ENCODE assay signal across 19 cellular contexts in genomic region chr9:137959641-137960411, GRCh38.
DNase-seq lines count a peak whose midpoint lies in the region; ATAC-seq and TF ChIP-seq lines count a peak whose summit lies in the region.
"Had no signal": no experiment of that assay in that cellular context is flagged by ENCODE, and none has a peak within 500 bp of the region (broad histone marks: within the 10 kb centered on the region; RNA-seq: fewer than 3 reads in every experiment).

No MANE protein-coding gene starts in this region.

- H3K4me1 Mint-ChIP-seq in neural progenitor cell = no peaks in the 10 kb centered on the region
- H3K4me1 Mint-ChIP-seq: CD8-positive, alpha-beta memory T cell had no signal

- H3K27ac ChIP-seq in RWPE2 (ENCODE audit: poor library complexity, severe bottlenecking) = no peak overlapping the region
- no peak overlapping the region for H3K27ac ChIP-seq in sigmoid colon
- no peak overlapping the region for H3K27ac ChIP-seq in neural progenitor cell
- H3K27ac ChIP-seq: BLaER1 had no signal

- H4K20me1 ChIP-seq in neural progenitor cell (ENCODE audit: low read depth) = no peaks in the 10 kb centered on the region
- H4K20me1 ChIP-seq: BLaER1 had no signal

- H3K4me1 ChIP-seq in RWPE2 (ENCODE audit: insufficient read depth, poor library complexity, severe bottlenecking) = no peaks in the 10 kb centered on the region
- H3K4me1 ChIP-seq in sigmoid colon = no peaks in the 10 kb centered on the region
- no peaks in the 10 kb centered on the region for H3K4me1 ChIP-seq in neural progenitor cell
- H3K4me1 ChIP-seq: BLaER1 had no signal

- no peaks in the 10 kb centered on the region for H3K79me2 ChIP-seq in neural progenitor cell (ENCODE audit: low read depth)

- H3K9me3 Mint-ChIP-seq in neural progenitor cell = peaks cover 13% of the 10 kb centered on the region
- H3K9me3 Mint-ChIP-seq: CD8-positive, alpha-beta memory T cell had no signal

- no peaks in the 10 kb centered on the region for H3K36me3 Mint-ChIP-seq in neural progenitor cell
- H3K36me3 Mint-ChIP-seq: CD8-positive, alpha-beta memory T cell; IgD-negative memory B cell had no signal

- DNase-seq in SKM-1 treated with dmso at 0.1 percent for 144 hours (lab: John Stamatoyannopoulos, UW; ENCODE audit: unreplicated experiment) = peak; percentile 13
- no peak for DNase-seq in SKM-1 (lab: John Stamatoyannopoulos, UW; ENCODE audit: unreplicated experiment)
- peak; percentile 67 for DNase-seq in RWPE2 (ENCODE audit: low spot score)
- peak; percentile 79 for DNase-seq in iPS-NIHi11 (ENCODE audit: low spot score)
- peak; percentile 58 for DNase-seq in sigmoid colon
- DNase-seq in neural progenitor cell (ENCODE audit: low spot score) = no peak
- no peak for DNase-seq in SIG-M5 (lab: John Stamatoyannopoulos, UW)
- DNase-seq in GM10266 (ENCODE audit: extremely low spot score) = no peak
- DNase-seq: 8988T; CD8-positive, alpha-beta memory T cell; DMS153; HCEC 1CT; NCI-H1417; NCI-H2029; NCI-H2171 treated with DMSO at 0.1 percent for 48 hours; NCI-H510A had no signal

- H3K9ac ChIP-seq in neural progenitor cell = no peak overlapping the region
- H3K9ac ChIP-seq: BLaER1 had no signal

- H3K4me3 Mint-ChIP-seq in neural progenitor cell = no peak overlapping the region
- H3K4me3 Mint-ChIP-seq: CD8-positive, alpha-beta memory T cell; IgD-negative memory B cell had no signal

- H3K4me3 ChIP-seq in RWPE2 (ENCODE audit: severe bottlenecking) (no peak overlapping the region), sigmoid colon (no peak overlapping the region), neural progenitor cell (no peak overlapping the region)
- H3K4me3 ChIP-seq: BLaER1, GM12878 had no signal

- WGBS in sigmoid colon, 2 donors = 86 to 90% methylated on average over 36 of the region's 36 CpGs

- intact Hi-C loops in sigmoid colon (cut with DNase I) = no loop called here

- TF ChIP-seq CTCF in RWPE2 (IDR thresholded peaks at IDR 0.05; ENCODE audit: poor library complexity, severe bottlenecking) (no peak), sigmoid colon (IDR thresholded peaks at IDR 0.05) (no peak), neural progenitor cell (IDR thresholded peaks at IDR 0.05) (no peak), GM10266 (IDR thresholded peaks at IDR 0.05; ENCODE audit: control insufficient read depth, insufficient read depth, low read depth, missing control alignments) (no peak)

- H3K9me3 ChIP-seq in RWPE2 (ENCODE audit: severe bottlenecking) (no peaks in the 10 kb centered on the region), sigmoid colon (no peaks in the 10 kb centered on the region), neural progenitor cell (ENCODE audit: low read depth) (no peaks in the 10 kb centered on the region)

- no peaks in the 10 kb centered on the region for H3K36me3 ChIP-seq in RWPE2 (ENCODE audit: low read depth)
- H3K36me3 ChIP-seq in sigmoid colon = no peaks in the 10 kb centered on the region
- no peaks in the 10 kb centered on the region for H3K36me3 ChIP-seq in neural progenitor cell
- H3K36me3 ChIP-seq: BLaER1 had no signal

- H3K4me2 ChIP-seq in neural progenitor cell = no peak overlapping the region
- H3K4me2 ChIP-seq: BLaER1 had no signal

- no peak for ATAC-seq in RWPE2 (ENCODE audit: low read depth)

- H3K27me3 Mint-ChIP-seq in neural progenitor cell (ENCODE audit: insufficient read depth, low read depth) = peaks cover 7% of the 10 kb centered on the region
- H3K27me3 Mint-ChIP-seq: IgD-negative memory B cell had no signal

- no peak for TF ChIP-seq POLR2A in sigmoid colon (IDR thresholded peaks at IDR 0.05)

- H3K27ac Mint-ChIP-seq in neural progenitor cell = no peak overlapping the region
- H3K27ac Mint-ChIP-seq: CD8-positive, alpha-beta memory T cell; IgD-negative memory B cell had no signal

- H2AFZ ChIP-seq in neural progenitor cell (replicated peaks) = no peak overlapping the region

- no peaks in the 10 kb centered on the region for H3K27me3 ChIP-seq in RWPE2 (ENCODE audit: insufficient read depth, poor library complexity, severe bottlenecking)
- no peaks in the 10 kb centered on the region for H3K27me3 ChIP-seq in sigmoid colon
- no peaks in the 10 kb centered on the region for H3K27me3 ChIP-seq in neural progenitor cell
- H3K27me3 ChIP-seq: BLaER1 had no signal

- no peak for TF ChIP-seq EP300 in sigmoid colon (IDR thresholded peaks at IDR 0.05)

- no peaks in the 10 kb centered on the region for H3F3A ChIP-seq in neural progenitor cell (ENCODE audit: low read depth)

Comparison
In these comparisons a context has a peak if more than half of its experiments do, and no peak if none do; other contexts are left out.
1. DNase-seq: peak in SKM-1 treated with dmso at 0.1 percent for 144 hours (single experiment), RWPE2 (single experiment), iPS-NIHi11 (single experiment) and sigmoid colon (single experiment); none in SKM-1 (single experiment), neural progenitor cell (single experiment), SIG-M5 (single experiment) and GM10266 (single experiment).